Comparison of ENCODE assay signal across 8 cellular contexts in genomic region chr11:17353228-17354021, GRCh38. TPM values are rescaled to one million over a fixed set of nuclear protein-coding genes. Genes with fewer than 3 reads are reported as not detected.
DNase-seq lines count a peak whose midpoint lies in the region; ATAC-seq and TF ChIP-seq lines count a peak whose summit lies in the region.

No MANE protein-coding gene starts in this region.

- DNase-seq in DMS114 treated with DMSO at 0.1 percent for 48 hours (lab: John Stamatoyannopoulos, UW; ENCODE audit: unreplicated experiment) (peak; percentile 53), NCI-H345 (lab: John Stamatoyannopoulos, UW) (peak; percentile 77), cerebellum (ENCODE audit: low spot score) (peak; percentile 70), kidney epithelial cell (ENCODE audit: low read depth) (peak; percentile 12)
- peak; percentile 32 for DNase-seq in activated CD4-positive, alpha-beta T cell treated with anti-CD3 and anti-CD28 coated beads for 1 hour
- peak; percentile 22 to 54 (median 40) for DNase-seq in stimulated activated CD4-positive, alpha-beta T cell treated with anti-CD3 and anti-CD28 coated beads, Interleukin-12 subunit alpha, Interleukin-12 subunit beta, amount 100 ng/mL, for 48 hours (ENCODE audit: low read depth in 2 of 3, low spot score in 1 of 3)

- TF ChIP-seq CTCF in kidney epithelial cell (IDR thresholded peaks at IDR 0.05; ENCODE audit: insufficient read depth, low read length, poor library complexity, severe bottlenecking): no peak

- peak overlapping the region; percentile 58 for H3K4me3 ChIP-seq in kidney epithelial cell (ENCODE audit: low read depth, low read length)

- ATAC-seq in HG02759 (IDR thresholded peaks at IDR 0.05; ENCODE audit: unreplicated experiment) (peak; percentile 38), HG03025 (IDR thresholded peaks at IDR 0.05; ENCODE audit: low FRiP score, unreplicated experiment) (no peak)

- no peaks in the 10 kb centered on the region for H3K36me3 ChIP-seq in kidney epithelial cell (ENCODE audit: control insufficient read depth, insufficient read depth, low read length)

- H3K27me3 ChIP-seq in kidney epithelial cell (ENCODE audit: control insufficient read depth, insufficient read depth, low read length): peaks cover 3% of the 10 kb centered on the region

RNA-seq across cellular contexts. Expression of gene NCR3LG1, which starts 1.8 kb away (rescaled TPM):
- 9.1 TPM for total RNA-seq in cerebellum
- 10.1 and 11.4 TPM in 2 replicates for total RNA-seq in kidney epithelial cell

RNA-seq across cellular contexts. Expression of gene KCNJ11, which starts 35.0 kb away (rescaled TPM):
- total RNA-seq in cerebellum (10.9 TPM), kidney epithelial cell (1.2 and 1.3 TPM in 2 replicates)

Comparison
In these comparisons a context has a peak if more than half of its experiments do, and no peak if none do; other contexts are left out.
1. DNase-seq: peak in every context shown above with its lines; median percentile 77 in NCI-H345; 70 in cerebellum; 53 in DMS114 treated with DMSO at 0.1 percent for 48 hours; 40 in stimulated activated CD4-positive, alpha-beta T cell treated with anti-CD3 and anti-CD28 coated beads, Interleukin-12 subunit alpha, Interleukin-12 subunit beta, amount 100 ng/mL, for 48 hours; 32 in activated CD4-positive, alpha-beta T cell treated with anti-CD3 and anti-CD28 coated beads for 1 hour; 12 in kidney epithelial cell.